Comparison of ENCODE assay signal across 20 cellular contexts in the genomic region with DNA sequence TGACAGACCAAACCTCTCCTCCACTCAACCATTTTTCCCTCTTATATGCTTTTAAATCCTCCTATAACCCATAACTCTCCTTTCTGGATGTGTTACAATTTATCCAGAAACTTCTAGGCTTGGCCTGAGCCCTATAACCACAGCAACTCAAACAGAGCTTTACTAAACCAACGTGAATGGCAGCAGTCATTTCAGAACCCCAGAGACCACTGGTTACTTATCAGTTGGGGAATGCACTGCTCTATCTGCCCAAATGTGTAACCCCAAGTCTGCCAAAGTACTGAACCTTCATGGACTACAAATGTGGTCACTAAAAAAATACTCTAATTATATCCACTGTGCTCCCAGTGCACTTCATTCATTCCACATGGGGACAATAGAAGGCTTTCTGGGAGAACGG. TPM values are rescaled to one million over a fixed set of nuclear protein-coding genes. Genes with fewer than 3 reads are reported as not detected.
DNase-seq lines count a peak whose midpoint lies in the region; ATAC-seq, FAIRE-seq and TF ChIP-seq lines count a peak whose summit lies in the region.
"Had no signal": no experiment of that assay in that cellular context is flagged by ENCODE, and none has a peak within 500 bp of the region (broad histone marks: within the 10 kb centered on the region; RNA-seq: fewer than 3 reads in every experiment).

No MANE protein-coding gene starts in this region.

- H3K27ac Mint-ChIP-seq in activated CD4-positive, alpha-beta T cell treated with anti-CD3 and anti-CD28 coated beads for 36 hours = peak overlapping the region; percentile 3
- H3K27ac Mint-ChIP-seq in activated naive CD8-positive, alpha-beta T cell treated with anti-CD3 and anti-CD28 coated beads, Interleukin-2, amount 50 U/mL, for 24 hours = peak overlapping the region; percentile 24
- peak overlapping the region; percentile 1 for H3K27ac Mint-ChIP-seq in stimulated activated naive B cell treated with anti-CD40 and anti-IgM and Interleukin-4, amounts not matched to agents 10 μg/mL and 1 μg/mL and 100 μg/mL, for 72 hours

- H3K4me1 Mint-ChIP-seq in activated CD4-positive, alpha-beta T cell treated with anti-CD3 and anti-CD28 coated beads for 36 hours = no peaks in the 10 kb centered on the region
- no peaks in the 10 kb centered on the region for H3K4me1 Mint-ChIP-seq in activated naive CD8-positive, alpha-beta T cell treated with anti-CD3 and anti-CD28 coated beads, Interleukin-2, amount 50 U/mL, for 24 hours
- H3K4me1 Mint-ChIP-seq in stimulated activated naive B cell treated with anti-CD40 and anti-IgM and Interleukin-4, amounts not matched to agents 10 μg/mL and 1 μg/mL and 100 μg/mL, for 72 hours = no peaks in the 10 kb centered on the region

- H3K4me1 ChIP-seq in HepG2 (ENCODE audit: insufficient read depth, low read length) (no peaks in the 10 kb centered on the region), right lobe of liver (peaks cover 0 to 3% (median 0%) of the 10 kb centered on the region in 4 donors), prostate gland (replicated peaks) (no peaks in the 10 kb centered on the region)
- H3K4me1 ChIP-seq: BLaER1, HAP-1, Peyer's patch had no signal

- no peaks in the 10 kb centered on the region for H4K20me1 ChIP-seq in HepG2 (ENCODE audit: insufficient read depth, low read length)

- no peak overlapping the region for H2AFZ ChIP-seq in HepG2 (ENCODE audit: low read length)

- no peaks in the 10 kb centered on the region for H3K27me3 ChIP-seq in HepG2 (ENCODE audit: control insufficient read depth in 1 of 2, insufficient read depth in 2 of 2, low read length in 2 of 2)
- no peaks in the 10 kb centered on the region for H3K27me3 ChIP-seq in right lobe of liver
- no peaks in the 10 kb centered on the region for H3K27me3 ChIP-seq in prostate gland (replicated peaks; ENCODE audit: insufficient read depth)
- H3K27me3 ChIP-seq: BLaER1, Peyer's patch had no signal

- no peak overlapping the region for H3K9ac ChIP-seq in HepG2 (ENCODE audit: insufficient read depth, low read depth, low read length)
- H3K9ac ChIP-seq: BLaER1 had no signal

- TF ChIP-seq POLR2A in HepG2 (IDR thresholded peaks at IDR 0.05; ENCODE audit: insufficient read depth in 1 of 2, low read depth in 2 of 2, low read length in 2 of 2) (no peak), right lobe of liver (IDR thresholded peaks at IDR 0.05) (no peak), prostate gland (IDR thresholded peaks at IDR 0.05) (no peak)

- peaks cover 52% of the 10 kb centered on the region for H3K36me3 Mint-ChIP-seq in activated CD4-positive, alpha-beta T cell treated with anti-CD3 and anti-CD28 coated beads for 36 hours (ENCODE audit: low read depth)
- H3K36me3 Mint-ChIP-seq in activated naive CD8-positive, alpha-beta T cell treated with anti-CD3 and anti-CD28 coated beads, Interleukin-2, amount 50 U/mL, for 24 hours (ENCODE audit: low read depth) = peaks cover 46% of the 10 kb centered on the region
- peaks cover 32 to 47% of the 10 kb centered on the region in 2 donors for H3K36me3 Mint-ChIP-seq in stimulated activated naive B cell treated with anti-CD40 and anti-IgM and Interleukin-4, amounts not matched to agents 10 μg/mL and 1 μg/mL and 100 μg/mL, for 72 hours

- H3K36me3 ChIP-seq in HepG2 (replicated peaks in 1 of 2; ENCODE audit: control insufficient read depth in 1 of 2, insufficient read depth in 2 of 2, low read length in 2 of 2) (peaks cover 11 to 69% of the 10 kb centered on the region in 2 experiments), right lobe of liver (peaks cover 7 to 91% (median 31%) of the 10 kb centered on the region in 4 donors), prostate gland (peaks cover 4 to 19% of the 10 kb centered on the region in 2 donors)

- TF ChIP-seq CTCF in HepG2 (CRISPR knock-in tag; IDR thresholded peaks at IDR 0.05) = no peak
- TF ChIP-seq CTCF in right lobe of liver (IDR thresholded peaks at IDR 0.05) = no peak
- TF ChIP-seq CTCF in prostate gland (IDR thresholded peaks at IDR 0.05) = no peak

- TF ChIP-seq EP300 in HepG2 (IDR thresholded peaks at IDR 0.05; ENCODE audit: low read depth in 2 of 2, low read length in 2 of 2) (no peak), HepG2 (CRISPR knock-in tag; IDR thresholded peaks at IDR 0.05; ENCODE audit: borderline replicate concordance) (no peak)

- no peaks in the 10 kb centered on the region for H3K27me3 Mint-ChIP-seq in activated CD4-positive, alpha-beta T cell treated with anti-CD3 and anti-CD28 coated beads for 36 hours
- no peaks in the 10 kb centered on the region for H3K27me3 Mint-ChIP-seq in activated naive CD8-positive, alpha-beta T cell treated with anti-CD3 and anti-CD28 coated beads, Interleukin-2, amount 50 U/mL, for 24 hours
- H3K27me3 Mint-ChIP-seq in stimulated activated naive B cell treated with anti-CD40 and anti-IgM and Interleukin-4, amounts not matched to agents 10 μg/mL and 1 μg/mL and 100 μg/mL, for 72 hours = no peaks in the 10 kb centered on the region

- ATAC-seq in activated CD4-positive, alpha-beta T cell treated with anti-CD3 and anti-CD28 coated beads for 36 hours = no peak
- ATAC-seq in HepG2 (no peak), right lobe of liver (no peak)
- no peak for ATAC-seq in activated naive CD8-positive, alpha-beta T cell treated with anti-CD3 and anti-CD28 coated beads, Interleukin-2, amount 50 U/mL, for 24 hours
- ATAC-seq in stimulated activated naive B cell treated with anti-CD40 and anti-IgM and Interleukin-4, amounts not matched to agents 10 μg/mL and 1 μg/mL and 100 μg/mL, for 72 hours (replicated peaks) = no peak

- in situ Hi-C loops in HepG2 (cut with HindIII; ENCODE audit: extremely low pct_ligation_motif_present, low pct_unique_long_range_greater_than_20kb) = no loop called here

- POLR2A ChIA-PET in activated CD4-positive, alpha-beta T cell treated with anti-CD3 and anti-CD28 coated beads for 36 hours (lab: Charles Lee) = no interaction called here
- POLR2A ChIA-PET in HepG2 (lab: Yijun Ruan, JAX) = no interaction called here

- no peak for FAIRE-seq in HepG2 (lab: Jason Lieb, UNC)
- FAIRE-seq: GM18507 had no signal

- no peaks in the 10 kb centered on the region for H3K79me2 ChIP-seq in HepG2 (ENCODE audit: insufficient read depth, low read length)

- H3K4me3 Mint-ChIP-seq in activated CD4-positive, alpha-beta T cell treated with anti-CD3 and anti-CD28 coated beads for 36 hours = no peak overlapping the region
- no peak overlapping the region for H3K4me3 Mint-ChIP-seq in activated naive CD8-positive, alpha-beta T cell treated with anti-CD3 and anti-CD28 coated beads, Interleukin-2, amount 50 U/mL, for 24 hours
- no peak overlapping the region for H3K4me3 Mint-ChIP-seq in stimulated activated naive B cell treated with anti-CD40 and anti-IgM and Interleukin-4, amounts not matched to agents 10 μg/mL and 1 μg/mL and 100 μg/mL, for 72 hours

- 100% methylated on average over 2 of the region's 2 CpGs for WGBS in HepG2 (ENCODE audit: low lambda C conversion rate)
- WGBS in right lobe of liver (ENCODE audit: insufficient coverage, low coverage, low lambda C conversion rate, missing lambda C conversion rate) = 83% methylated on average over 2 of the region's 2 CpGs
- 90% methylated on average over 2 of the region's 2 CpGs for whole genome bisulfite sequencing in prostate gland

- TSS peak; percentile 23 for BruUV-seq in HepG2 (replicated peaks; lab: Mats Ljungman, UMichigan)

- CTCF ChIA-PET in activated CD4-positive, alpha-beta T cell treated with anti-CD3 and anti-CD28 coated beads for 36 hours (lab: Charles Lee) = interaction anchor here (1.5 kb wide), 1 partner anchor 9 kb away, joined by 5 read pairs; no protein-coding TSS in a partner anchor
- CTCF ChIA-PET in HepG2 (lab: Yijun Ruan, JAX; ENCODE audit: low intra/inter-chr PET ratio, low total read pairs) = no interaction called here

- TF ChIP-seq RAD21 in HepG2 (CRISPR knock-in tag; IDR thresholded peaks at IDR 0.05) = no peak

- DNase-seq in activated CD4-positive, alpha-beta T cell treated with anti-CD3 and anti-CD28 coated beads for 36 hours = no peak
- DNase-seq in activated CD4-positive, alpha-beta T cell treated with anti-CD3 and anti-CD28 coated beads, Interleukin-2, amount 50 U/mL, for 4 hours = no peak
- no peak for DNase-seq in HepG2 (ENCODE audit: low spot score)
- DNase-seq in right lobe of liver = no peak
- DNase-seq in activated naive CD8-positive, alpha-beta T cell treated with anti-CD3 and anti-CD28 coated beads, Interleukin-2, amount 50 U/mL, for 24 hours = no peak
- no peak for DNase-seq in stimulated activated naive B cell treated with anti-CD40 and anti-IgM and Interleukin-4, amounts not matched to agents 10 μg/mL and 1 μg/mL and 100 μg/mL, for 72 hours
- no peak for DNase-seq in kidney glomerular epithelial cell (lab: John Stamatoyannopoulos, UW)
- DNase-seq in prostate gland (ENCODE audit: low spot score) = no peak
- DNase-seq: COR-L47, IMR-90, NCI-H1417, NCI-H1930, NCI-H2171, NCI-H446 treated with DMSO at 0.1 percent for 48 hours, NCI-H82, Peyer's patch had no signal

- H3K4me2 ChIP-seq in HepG2 (ENCODE audit: low read depth, low read length) = no peak overlapping the region
- H3K4me2 ChIP-seq: BLaER1 had no signal

- no peaks in the 10 kb centered on the region for H3K9me3 Mint-ChIP-seq in activated CD4-positive, alpha-beta T cell treated with anti-CD3 and anti-CD28 coated beads for 36 hours (ENCODE audit: low read depth)
- H3K9me3 Mint-ChIP-seq in activated naive CD8-positive, alpha-beta T cell treated with anti-CD3 and anti-CD28 coated beads, Interleukin-2, amount 50 U/mL, for 24 hours = no peaks in the 10 kb centered on the region
- H3K9me3 Mint-ChIP-seq in stimulated activated naive B cell treated with anti-CD40 and anti-IgM and Interleukin-4, amounts not matched to agents 10 μg/mL and 1 μg/mL and 100 μg/mL, for 72 hours = no peaks in the 10 kb centered on the region

- intact Hi-C loops in activated CD4-positive, alpha-beta T cell treated with anti-CD3 and anti-CD28 coated beads for 36 hours (cut with DNase I, micrococcal nuclease) = loop anchor here in 1 of 2 experiments (2.0 kb wide), 1 partner anchor 32 kb away; no protein-coding TSS in a partner anchor
- intact Hi-C loops in HepG2 (cut with micrococcal nuclease; ENCODE audit: unreplicated experiment) (no loop called here), right lobe of liver (cut with DNase I) (no loop called here), prostate gland (cut with DNase I) (no loop called here)

- H3K4me3 ChIP-seq in HepG2 (replicated peaks in 1 of 3; ENCODE audit: insufficient read depth in 1 of 3, low read depth in 2 of 3, low read length in 3 of 3) (no peak overlapping the region), right lobe of liver (no peak overlapping the region), prostate gland (no peak overlapping the region)
- H3K4me3 ChIP-seq: BLaER1, HAP-1, Peyer's patch had no signal

- H3K9me3 ChIP-seq in HepG2 (ENCODE audit: low read length) (no peaks in the 10 kb centered on the region), right lobe of liver (no peaks in the 10 kb centered on the region), prostate gland (no peaks in the 10 kb centered on the region)
- H3K9me3 ChIP-seq: BLaER1, HAP-1, Peyer's patch had no signal

- H3K27ac ChIP-seq in HepG2 (ENCODE audit: extremely low read length, insufficient read depth, low read length) = no peak overlapping the region
- H3K27ac ChIP-seq in right lobe of liver = no peak overlapping the region
- no peak overlapping the region for H3K27ac ChIP-seq in prostate gland
- H3K27ac ChIP-seq: 22Rv1, BLaER1, Peyer's patch had no signal

RNA-seq across cellular contexts. Expression of gene NAA25, which starts 42.0 kb away (rescaled TPM):
- 10 to 100 TPM; 50.9 to 58.5 TPM for total RNA-seq in activated CD4-positive, alpha-beta T cell treated with anti-CD3 and anti-CD28 coated beads for 36 hours
- total RNA-seq in HepG2 (2016; rRNA removed; fragmentation: Illumina TruSeq; extraction: Trizol) = 32.0 and 36.1 TPM in 2 replicates
- 7.7 and 9.0 TPM in 2 replicates for total RNA-seq in HepG2 (2016; cell fraction: cytosol; rRNA removed; fragmentation: Illumina TruSeq; extraction: Trizol; ENCODE audit: low read depth)
- total RNA-seq in HepG2 (2016; cell fraction: insoluble cytoplasmic fraction; rRNA removed; fragmentation: Illumina TruSeq; extraction: Trizol) = 29.7 and 38.3 TPM in 2 replicates
- 10.6 and 12.3 TPM in 2 replicates for total RNA-seq in HepG2 (2016; cell fraction: membrane; rRNA removed; fragmentation: Illumina TruSeq; extraction: Trizol)
- 40.0 and 40.4 TPM in 2 replicates for total RNA-seq in HepG2 (2016; cell fraction: nucleus; rRNA removed; fragmentation: Illumina TruSeq; extraction: Trizol)
- 11.4 and 13.5 TPM in 2 replicates for polyA plus RNA-seq in HepG2 (2011; rRNA removed)
- polyA plus RNA-seq in HepG2 (2011; cell fraction: cytosol; rRNA removed) = 4.5 and 7.2 TPM in 2 replicates
- 10.3 and 12.1 TPM in 2 replicates for polyA plus RNA-seq in HepG2 (2011; cell fraction: nucleus; rRNA removed)
- 14.4 and 16.1 TPM in 2 replicates for polyA plus RNA-seq in HepG2 (2012)
- polyA plus RNA-seq in HepG2 (2016; cell fraction: cytosol; fragmentation: Illumina TruSeq; extraction: Trizol; ENCODE audit: low read depth) = 1.2 and 1.4 TPM in 2 replicates
- polyA plus RNA-seq in HepG2 (2016; cell fraction: insoluble cytoplasmic fraction; fragmentation: Illumina TruSeq; extraction: Trizol; ENCODE audit: low read depth) = 16.8 and 17.4 TPM in 2 replicates
- 2.8 and 3.2 TPM in 2 replicates for polyA plus RNA-seq in HepG2 (2016; cell fraction: membrane; fragmentation: Illumina TruSeq; extraction: Trizol; ENCODE audit: low read depth)
- 32.7 and 35.6 TPM in 2 replicates for polyA plus RNA-seq in HepG2 (2016; cell fraction: nucleus; fragmentation: Illumina TruSeq; extraction: Trizol; ENCODE audit: insufficient read depth, low read depth)
- polyA minus RNA-seq in HepG2 (2011; rRNA and poly(A)+ RNA removed; ENCODE audit: low replicate concordance) = 17.6 and 43.3 TPM in 2 replicates
- polyA minus RNA-seq in HepG2 (2011; cell fraction: cytosol; rRNA and poly(A)+ RNA removed) = 21.9 and 26.3 TPM in 2 replicates
- polyA minus RNA-seq in HepG2 (2011; cell fraction: nucleus; rRNA and poly(A)+ RNA removed) = 40.7 and 48.1 TPM in 2 replicates
- 10 to 100 TPM in 5 of 6 experiments, 1 to 10 TPM in 1; 9.7 to 11.8 (median 10.8) TPM for total RNA-seq in right lobe of liver
- total RNA-seq in prostate gland = 10 to 100 TPM; 15.5 to 24.0 TPM

RNA-seq across cellular contexts. Expression of gene ERP29, which starts 53.3 kb away (rescaled TPM):
- 10 to 100 TPM; 79.7 to 87.3 TPM for total RNA-seq in activated CD4-positive, alpha-beta T cell treated with anti-CD3 and anti-CD28 coated beads for 36 hours
- total RNA-seq in HepG2 (2016; rRNA removed; fragmentation: Illumina TruSeq; extraction: Trizol) (67.6 and 147 TPM in 2 replicates), right lobe of liver (100 to 1,000 TPM in 3 of 6 experiments, 10 to 100 TPM in 3; 41.7 to 124 (median 94.3) TPM), prostate gland (100 to 1,000 TPM in 1 of 2 donors, 10 to 100 TPM in 1; 89.1 to 131 TPM)
- total RNA-seq in HepG2 (2016; cell fraction: cytosol; rRNA removed; fragmentation: Illumina TruSeq; extraction: Trizol; ENCODE audit: low read depth) = 27.5 and 33.1 TPM in 2 replicates
- total RNA-seq in HepG2 (2016; cell fraction: insoluble cytoplasmic fraction; rRNA removed; fragmentation: Illumina TruSeq; extraction: Trizol) = 65.3 and 155 TPM in 2 replicates
- 54.7 and 62.6 TPM in 2 replicates for total RNA-seq in HepG2 (2016; cell fraction: membrane; rRNA removed; fragmentation: Illumina TruSeq; extraction: Trizol)
- 94.1 and 104 TPM in 2 replicates for total RNA-seq in HepG2 (2016; cell fraction: nucleus; rRNA removed; fragmentation: Illumina TruSeq; extraction: Trizol)
- polyA plus RNA-seq in HepG2 (2011; rRNA removed) = 111 and 120 TPM in 2 replicates
- polyA plus RNA-seq in HepG2 (2011; cell fraction: cytosol; rRNA removed) = 108 and 114 TPM in 2 replicates
- 34.4 and 41.3 TPM in 2 replicates for polyA plus RNA-seq in HepG2 (2011; cell fraction: nucleus; rRNA removed)
- polyA plus RNA-seq in HepG2 (2012) = 141 and 166 TPM in 2 replicates
- polyA plus RNA-seq in HepG2 (2016; cell fraction: cytosol; fragmentation: Illumina TruSeq; extraction: Trizol; ENCODE audit: low read depth) = 43.0 and 45.1 TPM in 2 replicates
- polyA plus RNA-seq in HepG2 (2016; cell fraction: insoluble cytoplasmic fraction; fragmentation: Illumina TruSeq; extraction: Trizol; ENCODE audit: low read depth) = 89.3 and 89.8 TPM in 2 replicates
- 67.3 and 70.7 TPM in 2 replicates for polyA plus RNA-seq in HepG2 (2016; cell fraction: membrane; fragmentation: Illumina TruSeq; extraction: Trizol; ENCODE audit: low read depth)
- polyA plus RNA-seq in HepG2 (2016; cell fraction: nucleus; fragmentation: Illumina TruSeq; extraction: Trizol; ENCODE audit: insufficient read depth, low read depth) = 224 and 238 TPM in 2 replicates
- 45.4 and 67.6 TPM in 2 replicates for polyA minus RNA-seq in HepG2 (2011; rRNA and poly(A)+ RNA removed; ENCODE audit: low replicate concordance)
- 45.6 and 46.9 TPM in 2 replicates for polyA minus RNA-seq in HepG2 (2011; cell fraction: cytosol; rRNA and poly(A)+ RNA removed)
- polyA minus RNA-seq in HepG2 (2011; cell fraction: nucleus; rRNA and poly(A)+ RNA removed) = 25.5 and 27.4 TPM in 2 replicates

RNA-seq across cellular contexts. Expression of gene TMEM116, which starts 53.6 kb away (rescaled TPM):
- total RNA-seq in activated CD4-positive, alpha-beta T cell treated with anti-CD3 and anti-CD28 coated beads for 36 hours = 10 to 100 TPM; 11.2 to 12.5 TPM
- total RNA-seq in HepG2 (2016; rRNA removed; fragmentation: Illumina TruSeq; extraction: Trizol) (11.5 and 14.0 TPM in 2 replicates), right lobe of liver (1 to 10 TPM; 3.6 to 8.9 (median 6.7) TPM), prostate gland (10 to 100 TPM in 1 of 2 donors, 1 to 10 TPM in 1; 5.5 to 16.8 TPM)
- 16.2 and 16.3 TPM in 2 replicates for total RNA-seq in HepG2 (2016; cell fraction: cytosol; rRNA removed; fragmentation: Illumina TruSeq; extraction: Trizol; ENCODE audit: low read depth)
- 11.3 and 12.0 TPM in 2 replicates for total RNA-seq in HepG2 (2016; cell fraction: insoluble cytoplasmic fraction; rRNA removed; fragmentation: Illumina TruSeq; extraction: Trizol)
- 19.0 and 19.7 TPM in 2 replicates for total RNA-seq in HepG2 (2016; cell fraction: membrane; rRNA removed; fragmentation: Illumina TruSeq; extraction: Trizol)
- 10.1 and 13.8 TPM in 2 replicates for total RNA-seq in HepG2 (2016; cell fraction: nucleus; rRNA removed; fragmentation: Illumina TruSeq; extraction: Trizol)
- polyA plus RNA-seq in HepG2 (2011; rRNA removed) = 16.4 and 17.8 TPM in 2 replicates
- 12.8 and 17.1 TPM in 2 replicates for polyA plus RNA-seq in HepG2 (2011; cell fraction: cytosol; rRNA removed)
- polyA plus RNA-seq in HepG2 (2011; cell fraction: nucleus; rRNA removed) = 11.8 and 11.9 TPM in 2 replicates
- 8.2 and 10.9 TPM in 2 replicates for polyA plus RNA-seq in HepG2 (2012)
- polyA plus RNA-seq in HepG2 (2016; cell fraction: cytosol; fragmentation: Illumina TruSeq; extraction: Trizol; ENCODE audit: low read depth) = 9.4 and 15.0 TPM in 2 replicates
- 9.7 and 10.6 TPM in 2 replicates for polyA plus RNA-seq in HepG2 (2016; cell fraction: insoluble cytoplasmic fraction; fragmentation: Illumina TruSeq; extraction: Trizol; ENCODE audit: low read depth)
- polyA plus RNA-seq in HepG2 (2016; cell fraction: membrane; fragmentation: Illumina TruSeq; extraction: Trizol; ENCODE audit: low read depth) = 14.4 and 15.5 TPM in 2 replicates
- 14.6 and 15.5 TPM in 2 replicates for polyA plus RNA-seq in HepG2 (2016; cell fraction: nucleus; fragmentation: Illumina TruSeq; extraction: Trizol; ENCODE audit: insufficient read depth, low read depth)
- 12.7 and 18.4 TPM in 2 replicates for polyA minus RNA-seq in HepG2 (2011; rRNA and poly(A)+ RNA removed; ENCODE audit: low replicate concordance)
- polyA minus RNA-seq in HepG2 (2011; cell fraction: cytosol; rRNA and poly(A)+ RNA removed) = 7.5 and 7.6 TPM in 2 replicates
- 17.8 and 18.7 TPM in 2 replicates for polyA minus RNA-seq in HepG2 (2011; cell fraction: nucleus; rRNA and poly(A)+ RNA removed)

RNA-seq across cellular contexts. Expression of gene TRAFD1, which starts 58.8 kb away (rescaled TPM):
- 10 to 100 TPM; 52.5 to 54.1 TPM for total RNA-seq in activated CD4-positive, alpha-beta T cell treated with anti-CD3 and anti-CD28 coated beads for 36 hours
- total RNA-seq in HepG2 (2016; rRNA removed; fragmentation: Illumina TruSeq; extraction: Trizol) (20.9 and 27.8 TPM in 2 replicates), right lobe of liver (10 to 100 TPM in 3 of 6 experiments, 1 to 10 TPM in 3; 6.3 to 14.9 (median 10.3) TPM), prostate gland (10 to 100 TPM; 44.8 to 56.4 TPM)
- 3.3 and 3.6 TPM in 2 replicates for total RNA-seq in HepG2 (2016; cell fraction: cytosol; rRNA removed; fragmentation: Illumina TruSeq; extraction: Trizol; ENCODE audit: low read depth)
- total RNA-seq in HepG2 (2016; cell fraction: insoluble cytoplasmic fraction; rRNA removed; fragmentation: Illumina TruSeq; extraction: Trizol) = 20.5 and 24.2 TPM in 2 replicates
- total RNA-seq in HepG2 (2016; cell fraction: membrane; rRNA removed; fragmentation: Illumina TruSeq; extraction: Trizol) = 7.6 and 9.4 TPM in 2 replicates
- total RNA-seq in HepG2 (2016; cell fraction: nucleus; rRNA removed; fragmentation: Illumina TruSeq; extraction: Trizol) = 16.1 and 18.7 TPM in 2 replicates
- polyA plus RNA-seq in HepG2 (2011; rRNA removed) = 9.5 and 10.4 TPM in 2 replicates
- 8.7 and 9.7 TPM in 2 replicates for polyA plus RNA-seq in HepG2 (2011; cell fraction: cytosol; rRNA removed)
- 9.1 and 10.4 TPM in 2 replicates for polyA plus RNA-seq in HepG2 (2011; cell fraction: nucleus; rRNA removed)
- 8.9 and 13.3 TPM in 2 replicates for polyA plus RNA-seq in HepG2 (2012)
- 1.0 and 1.5 TPM in 2 replicates for polyA plus RNA-seq in HepG2 (2016; cell fraction: cytosol; fragmentation: Illumina TruSeq; extraction: Trizol; ENCODE audit: low read depth)
- polyA plus RNA-seq in HepG2 (2016; cell fraction: insoluble cytoplasmic fraction; fragmentation: Illumina TruSeq; extraction: Trizol; ENCODE audit: low read depth) = 20.8 and 21.2 TPM in 2 replicates
- 3.1 TPM in 2 replicates for polyA plus RNA-seq in HepG2 (2016; cell fraction: membrane; fragmentation: Illumina TruSeq; extraction: Trizol; ENCODE audit: low read depth)
- 14.6 and 15.4 TPM in 2 replicates for polyA plus RNA-seq in HepG2 (2016; cell fraction: nucleus; fragmentation: Illumina TruSeq; extraction: Trizol; ENCODE audit: insufficient read depth, low read depth)
- polyA minus RNA-seq in HepG2 (2011; rRNA and poly(A)+ RNA removed; ENCODE audit: low replicate concordance) = 8.1 and 43.5 TPM in 2 replicates
- polyA minus RNA-seq in HepG2 (2011; cell fraction: cytosol; rRNA and poly(A)+ RNA removed) = 5.2 and 7.2 TPM in 2 replicates
- polyA minus RNA-seq in HepG2 (2011; cell fraction: nucleus; rRNA and poly(A)+ RNA removed) = 12.0 and 15.9 TPM in 2 replicates
